In the genomic region with DNA sequence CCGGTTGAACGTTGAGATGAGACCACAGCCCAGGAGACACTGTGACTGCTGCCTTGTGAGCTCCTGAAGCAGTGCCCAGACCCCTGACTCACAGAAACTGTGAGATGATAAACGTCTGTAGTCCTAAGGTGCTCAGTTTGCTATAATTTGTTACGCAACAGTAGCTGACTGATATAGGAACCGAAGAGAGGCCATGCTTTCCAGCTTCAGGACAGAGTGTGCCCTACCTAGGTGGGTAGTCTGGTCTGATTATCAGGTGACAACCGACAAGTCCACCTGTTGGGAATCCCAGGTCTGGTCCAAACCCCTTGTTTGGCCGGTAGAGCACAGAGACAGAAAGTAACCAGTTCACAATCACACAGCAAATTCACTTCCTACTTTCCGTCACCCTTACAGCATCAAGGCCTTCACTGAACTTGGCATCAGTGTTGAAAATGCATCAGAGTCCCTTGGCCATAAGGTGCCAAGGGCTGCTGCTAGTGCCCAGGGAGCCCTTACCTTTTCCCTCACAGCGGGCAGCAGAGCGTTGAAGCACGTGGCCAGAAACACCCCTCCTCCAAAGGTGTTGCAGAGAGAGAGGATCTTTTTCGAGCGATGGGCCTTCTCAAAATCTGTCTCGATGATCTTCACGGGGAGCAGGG, we compare ENCODE assay signal across 30 cellular contexts. TPM values are rescaled to one million over a fixed set of nuclear protein-coding genes. Genes with fewer than 3 reads are reported as not detected.
A peak's percentile ranks its signal among the peaks of the same experiment; 100 is the strongest.
DNase-seq lines count a peak whose midpoint lies in the region; ATAC-seq, FAIRE-seq and TF ChIP-seq lines count a peak whose summit lies in the region.
"Had no signal": no experiment of that assay in that cellular context is flagged by ENCODE, and none has a peak within 500 bp of the region (broad histone marks: within the 10 kb centered on the region; RNA-seq: fewer than 3 reads in every experiment).

No MANE protein-coding gene starts in this region.

- no peak overlapping the region for H2AK9ac ChIP-seq in IMR-90 (replicated peaks; ENCODE audit: low read depth, low read length, poor library complexity)

- CTCF ChIA-PET in IMR-90 (lab: Yijun Ruan, JAX) = no interaction called here

- no peak overlapping the region for H3K56ac ChIP-seq in IMR-90 (ENCODE audit: extremely low read depth, insufficient read depth, low read length)

- H3K27ac ChIP-seq in IMR-90 (ENCODE audit: insufficient read depth, low read length) (no peak overlapping the region), osteoblast (ENCODE audit: low read depth, low read length) (no peak overlapping the region)
- H3K27ac ChIP-seq: cardiac muscle cell, colonic mucosa, parathyroid adenoma, skin epidermis, upper lobe of left lung had no signal

- H2BK120ac ChIP-seq in IMR-90 (ENCODE audit: low read depth, low read length) = no peak overlapping the region

- DNase-seq in IMR-90 (no peak), bronchial epithelial cell (ENCODE audit: low read depth) (no peak), osteoblast (ENCODE audit: insufficient read length, low spot score, missing footprints) (peak; percentile 90), amniotic stem cell (lab: John Stamatoyannopoulos, UW) (no peak)
- DNase-seq: activated CD4-positive, alpha-beta memory T cell treated with anti-CD3 and anti-CD28 coated beads for 36 hours; activated CD4-positive, alpha-beta T cell treated with anti-CD3 and anti-CD28 coated beads for 1 hour; activated CD8-positive, alpha-beta memory T cell treated with anti-CD3 and anti-CD28 coated beads, Interleukin-2, amount 50 U/mL, for 48 hours; activated naive CD4-positive, alpha-beta T cell treated with anti-CD3 and anti-CD28 coated beads, Interleukin-2, amount 50 U/mL, for 16 hours; C1 segment of cervical spinal cord; Calu3; colonic mucosa; DND-41; effector CD4-positive, alpha-beta T cell; H9; hypothalamus; Karpas-422; left cardiac atrium; naive thymus-derived CD8-positive, alpha-beta T cell; NCI-H1436; NCI-H2081 treated with DMSO at 0.1 percent for 48 hours; NCI-H774; retina; SIG-M5; stimulated activated naive CD4-positive, alpha-beta T cell; upper lobe of left lung had no signal

- WGBS in IMR-90 (ENCODE audit: extremely low coverage in 2 of 2, insufficient read length in 1 of 2), 2 experiments = 100% methylated on average over 7 of the region's 15 CpGs; no CpG with 5 or more reads in 1 of the 2 experiments

- no peaks in the 10 kb centered on the region; the same call in 1 of the 2 replicates for H3K4me1 ChIP-seq in IMR-90 (ENCODE audit: control insufficient read depth, insufficient read depth, low read length)
- peaks cover 4% of the 10 kb centered on the region for H3K4me1 ChIP-seq in osteoblast (ENCODE audit: insufficient read depth, low read length)
- H3K4me1 ChIP-seq: colonic mucosa, parathyroid adenoma had no signal

- H3K79me2 ChIP-seq in osteoblast (ENCODE audit: insufficient read depth, low read length) = peaks cover 17% of the 10 kb centered on the region

- no peak overlapping the region for H2BK5ac ChIP-seq in IMR-90 (ENCODE audit: low read depth, low read length, poor library complexity, severe bottlenecking)

- no peak overlapping the region for H2AFZ ChIP-seq in IMR-90 (replicated peaks; ENCODE audit: low read length, poor library complexity)
- no peak overlapping the region for H2AFZ ChIP-seq in osteoblast (ENCODE audit: low read length)
- H2AFZ ChIP-seq: parathyroid adenoma had no signal

- no peak for TF ChIP-seq CTCF in IMR-90 (conservative IDR thresholded peaks at IDR 0.05; ENCODE audit: low read depth, low read length)
- no peak for TF ChIP-seq CTCF in bronchial epithelial cell (IDR thresholded peaks at IDR 0.05; ENCODE audit: insufficient read depth, low read length, severe bottlenecking)
- no peak for TF ChIP-seq CTCF in osteoblast (IDR thresholded peaks at IDR 0.05; ENCODE audit: extremely low read depth, low read depth, low read length)

- H3K9me3 ChIP-seq in IMR-90 (ENCODE audit: control insufficient read depth, insufficient read depth, low read length) (no peaks in the 10 kb centered on the region; the same call in 1 of the 2 replicates), osteoblast (ENCODE audit: low read depth, low read length) (no peaks in the 10 kb centered on the region)
- H3K9me3 ChIP-seq: colonic mucosa, upper lobe of left lung had no signal

- H3K4me2 ChIP-seq in IMR-90 (ENCODE audit: low read depth, low read length) (no peak overlapping the region), osteoblast (ENCODE audit: insufficient read depth, low read length) (no peak overlapping the region)

- H4K20me1 ChIP-seq in IMR-90 (ENCODE audit: insufficient read depth, low read length) (no peaks in the 10 kb centered on the region; the same call in none of the 2 replicates), osteoblast (ENCODE audit: insufficient read depth, low read length) (peaks cover 2% of the 10 kb centered on the region)

- ATAC-seq in IMR-90 (ENCODE audit: low read depth) (no peak), esophagus mucosa (no peak)
- ATAC-seq: left cardiac atrium; naive thymus-derived CD8-positive, alpha-beta T cell had no signal

- in situ Hi-C loops in IMR-90 (cut with MboI; ENCODE audit: low sequenced_read_pairs) = no loop called here

- H4K8ac ChIP-seq in IMR-90 (ENCODE audit: low read depth in 2 of 2, low read length in 2 of 2) = no peak overlapping the region

- no peak overlapping the region for H3K14ac ChIP-seq in IMR-90 (replicated peaks; ENCODE audit: low read depth, low read length)

- H3K4me3 ChIP-seq in IMR-90 (ENCODE audit: insufficient read depth, low read depth, low read length) (no peak overlapping the region), bronchial epithelial cell (ENCODE audit: low read depth, low read length) (no peak overlapping the region), osteoblast (ENCODE audit: insufficient read depth, low read length) (no peak overlapping the region)
- H3K4me3 ChIP-seq: cardiac muscle cell, colonic mucosa, skin epidermis, upper lobe of left lung had no signal

- no peak overlapping the region for H2AK5ac ChIP-seq in IMR-90 (ENCODE audit: low read depth, low read length)

- no peak overlapping the region for H3K9ac ChIP-seq in IMR-90 (ENCODE audit: low read depth, low read length)
- H3K9ac ChIP-seq: parathyroid adenoma had no signal

- no peak overlapping the region for H4K91ac ChIP-seq in IMR-90 (ENCODE audit: insufficient read depth, low read depth, low read length)

- H3K27me3 ChIP-seq in IMR-90 (ENCODE audit: control insufficient read depth, insufficient read depth, low read length) (no peaks in the 10 kb centered on the region), bronchial epithelial cell (ENCODE audit: control insufficient read depth, insufficient read depth, low read length) (no peaks in the 10 kb centered on the region), osteoblast (ENCODE audit: insufficient read depth, low read length) (no peaks in the 10 kb centered on the region)
- H3K27me3 ChIP-seq: cardiac muscle cell, colonic mucosa, upper lobe of left lung had no signal

- intact Hi-C loops in IMR-90 (cut with micrococcal nuclease) = no loop called here

- H3K18ac ChIP-seq in IMR-90 (ENCODE audit: low read depth, low read length) = no peak overlapping the region

- no peak overlapping the region for H3K23ac ChIP-seq in IMR-90 (ENCODE audit: low read depth, low read length)

- TF ChIP-seq POLR2A in IMR-90 (IDR thresholded peaks at IDR 0.05; ENCODE audit: low read depth, low read length) = no peak

- no peak overlapping the region for H3K4ac ChIP-seq in IMR-90 (ENCODE audit: low read depth, low read length)

- POLR2A ChIA-PET in IMR-90 (lab: Charles Lee; ENCODE audit: unreplicated experiment) = no interaction called here

- dilution Hi-C loops in IMR-90 (cut with HindIII; ENCODE audit: low sequenced_read_pairs, unreplicated experiment) = no loop called here

- peaks cover 11 to 26% of the 10 kb centered on the region in 2 experiments; a peak in 3 of 4 replicates for H3K79me1 ChIP-seq in IMR-90 (ENCODE audit: low read depth in 1 of 2, low read length in 2 of 2)

- H2BK15ac ChIP-seq in IMR-90 (ENCODE audit: low read depth, low read length) = no peak overlapping the region

- H2BK20ac ChIP-seq in IMR-90 (ENCODE audit: low read depth, low read length) = no peak overlapping the region

- no TSS peak for BruUV-seq in IMR-90 (replicated peaks; lab: Mats Ljungman, UMichigan)

- 0 out of 2 replicates have a peak, but pooled peaks cover 2% of the 10 kb centered on the region for H3K9me1 ChIP-seq in IMR-90 (ENCODE audit: insufficient read depth, low read length)

- TF ChIP-seq RAD21 in IMR-90 (IDR thresholded peaks at IDR 0.05; ENCODE audit: low read length) = no peak

- peak; percentile 70 for FAIRE-seq in bronchial epithelial cell (lab: Jason Lieb, UNC)
- FAIRE-seq: RCC 7860 had no signal

- H4K5ac ChIP-seq in IMR-90 (ENCODE audit: low read depth, low read length) = no peak overlapping the region

- H3K36me3 ChIP-seq in IMR-90 (ENCODE audit: control insufficient read depth, insufficient read depth, low read length) = peaks cover 29% of the 10 kb centered on the region
- peaks cover 12% of the 10 kb centered on the region for H3K36me3 ChIP-seq in bronchial epithelial cell (ENCODE audit: control insufficient read depth, insufficient read depth, low read length)
- peaks cover 12% of the 10 kb centered on the region for H3K36me3 ChIP-seq in osteoblast (ENCODE audit: insufficient read depth, low read length)
- H3K36me3 ChIP-seq: colonic mucosa had no signal

RNA-seq across cellular contexts. Expression of a gene that starts 3.1 kb away (rescaled TPM):
- total RNA-seq in IMR-90 (2012; rRNA removed) (12.4 and 12.8 TPM in 2 replicates), bronchial epithelial cell (24.0 and 38.9 TPM in 2 replicates), osteoblast (33.0 and 33.7 TPM in 2 replicates), esophagus mucosa (21.0 TPM)
- 38.2 and 45.1 TPM in 2 replicates for polyA plus RNA-seq in IMR-90 (2012; rRNA removed)
- polyA plus RNA-seq in IMR-90 (2012; cell fraction: cytosol; rRNA removed) = 47.7 and 51.5 TPM in 2 replicates
- 12.3 and 24.3 TPM in 2 replicates for polyA plus RNA-seq in IMR-90 (2012; cell fraction: nucleus; rRNA removed; ENCODE audit: low replicate concordance)

RNA-seq across cellular contexts. Expression of a gene that starts 15.5 kb away (rescaled TPM):
- total RNA-seq in IMR-90 (2012; rRNA removed) (1.4 and 2.5 TPM in 2 replicates), bronchial epithelial cell (under 0.01 TPM in 2 replicates), osteoblast (12.4 and 14.8 TPM in 2 replicates), esophagus mucosa (1.00 TPM)
- 10.3 and 14.0 TPM in 2 replicates for polyA plus RNA-seq in IMR-90 (2012; rRNA removed)
- 5.3 and 12.6 TPM in 2 replicates for polyA plus RNA-seq in IMR-90 (2012; cell fraction: cytosol; rRNA removed)
- polyA plus RNA-seq in IMR-90 (2012; cell fraction: nucleus; rRNA removed; ENCODE audit: low replicate concordance) = 9.8 and 18.4 TPM in 2 replicates
- polyA plus RNA-seq: naive thymus-derived CD8-positive, alpha-beta T cell had no signal

RNA-seq across cellular contexts. Expression of a gene that starts 34.2 kb away (rescaled TPM):
- total RNA-seq in IMR-90 (2012; rRNA removed) = under 0.01 TPM in 2 replicates
- 0.19 and 0.21 TPM in 2 replicates for polyA plus RNA-seq in IMR-90 (2012; rRNA removed)
- 0.29 and 0.43 TPM in 2 replicates for polyA plus RNA-seq in IMR-90 (2012; cell fraction: cytosol; rRNA removed)
- 0.37 and 0.46 TPM in 2 replicates for polyA plus RNA-seq in IMR-90 (2012; cell fraction: nucleus; rRNA removed; ENCODE audit: low replicate concordance)
- total RNA-seq in bronchial epithelial cell = under 0.01 TPM in 2 replicates
- total RNA-seq in osteoblast = 0.29 and 0.72 TPM in 2 replicates
- 0.68 TPM for total RNA-seq in esophagus mucosa

RNA-seq across cellular contexts. Expression of a gene that starts 46.4 kb away (rescaled TPM):
- total RNA-seq in IMR-90 (2012; rRNA removed) (17.4 and 20.6 TPM in 2 replicates), bronchial epithelial cell (19.7 and 26.5 TPM in 2 replicates), osteoblast (35.9 and 38.7 TPM in 2 replicates), esophagus mucosa (32.4 TPM)
- 72.9 and 89.7 TPM in 2 replicates for polyA plus RNA-seq in IMR-90 (2012; rRNA removed)
- polyA plus RNA-seq in IMR-90 (2012; cell fraction: cytosol; rRNA removed) = 87.9 and 139 TPM in 2 replicates
- polyA plus RNA-seq in IMR-90 (2012; cell fraction: nucleus; rRNA removed; ENCODE audit: low replicate concordance) = 60.8 and 101 TPM in 2 replicates

RNA-seq across cellular contexts. Expression of a gene that starts 48.6 kb away (rescaled TPM):
- total RNA-seq in IMR-90 (2012; rRNA removed) = 57.5 and 62.8 TPM in 2 replicates
- 91.9 and 110 TPM in 2 replicates for polyA plus RNA-seq in IMR-90 (2012; rRNA removed)
- 95.4 and 118 TPM in 2 replicates for polyA plus RNA-seq in IMR-90 (2012; cell fraction: cytosol; rRNA removed)
- 119 and 345 TPM in 2 replicates for polyA plus RNA-seq in IMR-90 (2012; cell fraction: nucleus; rRNA removed; ENCODE audit: low replicate concordance)
- total RNA-seq in bronchial epithelial cell = 55.6 and 86.4 TPM in 2 replicates
- 45.6 and 49.5 TPM in 2 replicates for total RNA-seq in osteoblast
- total RNA-seq in esophagus mucosa = 50.3 TPM
